ENCODE assay signal across 8 cellular contexts in genomic region chr11:128453444-128454336, GRCh38.
DNase-seq lines count a peak whose midpoint lies in the region; ATAC-seq, FAIRE-seq and TF ChIP-seq lines count a peak whose summit lies in the region.

No MANE protein-coding gene starts in this region.

- H3K9me3 ChIP-seq in AG04450 (ENCODE audit: control insufficient read depth, insufficient read depth, low read length) (no peaks in the 10 kb centered on the region), Karpas-422 (ENCODE audit: low read length) (no peaks in the 10 kb centered on the region), K562 (replicated peaks; ENCODE audit: control insufficient read depth, insufficient read depth, low read depth, low read length) (no peaks in the 10 kb centered on the region)

- H3K9me3 Mint-ChIP-seq in GM23338, result no peaks in the 10 kb centered on the region

- TF ChIP-seq EP300 in K562 (IDR thresholded peaks at IDR 0.05; ENCODE audit: low read length), result no peak

- no peaks in the 10 kb centered on the region for H3K4me1 Mint-ChIP-seq in GM23338

- no peak overlapping the region for H3K27ac Mint-ChIP-seq in GM23338

- in situ Hi-C loops in K562 (cut with MboI), result no loop called here

- H3K4me1 ChIP-seq in Karpas-422 (ENCODE audit: low read length) (peaks cover 67% of the 10 kb centered on the region), K562 (replicated peaks in 1 of 2; ENCODE audit: control insufficient read depth in 2 of 2, insufficient read depth in 2 of 2, low read length in 2 of 2) (no peaks in the 10 kb centered on the region; a peak in 1 of 5 replicates), GM23338 (ENCODE audit: insufficient read depth) (no peaks in the 10 kb centered on the region)

- 2% methylated on average over 5 of the region's 5 CpGs for WGBS in K562 (ENCODE audit: insufficient coverage, low coverage, missing lambda C conversion rate)

- H3K79me2 ChIP-seq in Karpas-422 (ENCODE audit: low read length) (no peaks in the 10 kb centered on the region), K562 (ENCODE audit: control insufficient read depth, insufficient read depth, low read length) (no peaks in the 10 kb centered on the region), GM23338 (replicated peaks; ENCODE audit: insufficient read depth) (no peaks in the 10 kb centered on the region)

- no peak for ATAC-seq in K562
- ATAC-seq in GM23338, result no peak

- FAIRE-seq in K562 (lab: Jason Lieb, UNC), result no peak

- H3K36me3 ChIP-seq in Karpas-422 (ENCODE audit: insufficient read depth, low read length) (peaks cover 18% of the 10 kb centered on the region), K562 (ENCODE audit: control insufficient read depth, insufficient read depth, low read length) (no peaks in the 10 kb centered on the region), GM23338 (ENCODE audit: insufficient read depth) (peaks cover 5% of the 10 kb centered on the region; the same call in 1 of the 2 replicates)

- no peak for TF ChIP-seq POLR2A in K562 (conservative IDR thresholded peaks at IDR 0.05)

- intact Hi-C loops in K562 (cut with micrococcal nuclease), result no loop called here

- no peaks in the 10 kb centered on the region for H3K9me1 ChIP-seq in K562 (ENCODE audit: control insufficient read depth, insufficient read depth, low read length)

- POLR2A ChIA-PET in AG04450 (lab: Yijun Ruan, JAX), result interaction anchor here (0.9 kb wide), 1 partner anchor 163 kb away, joined by 3 read pairs; no protein-coding TSS in a partner anchor
- POLR2A ChIA-PET in K562 (lab: Yijun Ruan, JAX), result no interaction called here

- no peaks in the 10 kb centered on the region for H3K27me3 ChIP-seq in AG04450 (ENCODE audit: control insufficient read depth, insufficient read depth, low read length)
- H3K27me3 ChIP-seq in Karpas-422 (ENCODE audit: low read length), result no peaks in the 10 kb centered on the region
- H3K27me3 ChIP-seq in K562 (ENCODE audit: control insufficient read depth in 2 of 2, insufficient read depth in 2 of 2, low read length in 2 of 2), result no peaks in the 10 kb centered on the region; a peak in 1 of 5 replicates
- H3K27me3 ChIP-seq in GM23338 (ENCODE audit: insufficient read depth), result no peaks in the 10 kb centered on the region

- CTCF ChIA-PET in AG04450 (lab: Charles Lee) (interaction anchor here (0.9 kb wide), 1 partner anchor 177 kb away, joined by 3 read pairs; no protein-coding TSS in a partner anchor), K562 (lab: Yijun Ruan, JAX; ENCODE audit: low intra/inter-chr PET ratio) (no interaction called here)

- no TSS peak for BruUV-seq in K562 (replicated peaks; lab: Mats Ljungman, UMichigan)

- no peak for TF ChIP-seq RAD21 in K562 (CRISPR knock-in tag; conservative IDR thresholded peaks at IDR 0.05 in 1 of 2, IDR thresholded peaks at IDR 0.05 in 1 of 2)

- no peaks in the 10 kb centered on the region for H3F3A ChIP-seq in GM23338 (replicated peaks; ENCODE audit: low read depth)

- TF ChIP-seq CTCF in AG04450 (IDR thresholded peaks at IDR 0.05; ENCODE audit: low read depth, low read length) (no peak), K562 (IDR thresholded peaks at IDR 0.05 in 2 of 3, conservative IDR thresholded peaks at IDR 0.05 in 1 of 3; ENCODE audit: insufficient read depth in 2 of 3, low read depth in 1 of 3, low read length in 3 of 3) (no peak), GM23338 (conservative IDR thresholded peaks at IDR 0.05; ENCODE audit: low read depth in 2 of 2) (no peak)

- no peak overlapping the region for H2AFZ ChIP-seq in Karpas-422 (ENCODE audit: low read length)
- no peak overlapping the region for H2AFZ ChIP-seq in K562 (ENCODE audit: low read depth, low read length)
- H2AFZ ChIP-seq in GM23338, result no peak overlapping the region

- peaks cover 2% of the 10 kb centered on the region for H3K27me3 Mint-ChIP-seq in GM23338 (ENCODE audit: insufficient read depth, low read depth, poor library complexity)

- peak; percentile 93 for DNase-seq in AG04450 (ENCODE audit: low read depth, low spot score)
- DNase-seq in Karpas-422, result no peak
- DNase-seq in K562 (ENCODE audit: extremely low read depth in 1 of 4, low spot score in 3 of 4), result no peak
- DNase-seq in middle frontal gyrus (ENCODE audit: extremely low spot score, low spot score), result peak; percentile 74
- no peak for DNase-seq in GM23338 (ENCODE audit: low spot score)
- DNase-seq in NCI-H446 treated with DMSO at 0.1 percent for 48 hours (lab: John Stamatoyannopoulos, UW), result no peak
- no peak for DNase-seq in NCI-H2081 treated with DMSO at 0.1 percent for 48 hours (lab: John Stamatoyannopoulos, UW)
- no peak for DNase-seq in putamen (ENCODE audit: low spot score)

- peak overlapping the region; percentile 65 for H3K27ac ChIP-seq in AG04450 (ENCODE audit: low read depth, low read length)
- H3K27ac ChIP-seq in Karpas-422 (ENCODE audit: low read length), result peak overlapping the region; percentile 37; the same call in 1 of the 2 replicates
- H3K27ac ChIP-seq in K562 (ENCODE audit: extremely low read depth, low read depth, low read length), result no peak overlapping the region
- H3K27ac ChIP-seq in GM23338 (ENCODE audit: low read depth), result no peak overlapping the region

- no peaks in the 10 kb centered on the region for H4K20me1 ChIP-seq in Karpas-422 (ENCODE audit: insufficient read depth, low read depth, low read length)
- H4K20me1 ChIP-seq in K562 (replicated peaks; ENCODE audit: control insufficient read depth, insufficient read depth, low read length), result no peaks in the 10 kb centered on the region
- no peaks in the 10 kb centered on the region; the same call in 1 of the 2 replicates for H4K20me1 ChIP-seq in GM23338 (replicated peaks; ENCODE audit: insufficient read depth)

- H3K4me2 ChIP-seq in Karpas-422 (ENCODE audit: low read depth, low read length, poor library complexity, severe bottlenecking), result no peak overlapping the region
- H3K4me2 ChIP-seq in K562 (ENCODE audit: insufficient read depth, low read length), result no peak overlapping the region
- no peak overlapping the region for H3K4me2 ChIP-seq in GM23338

- H3K36me3 Mint-ChIP-seq in GM23338 (ENCODE audit: low read depth), result peaks cover 4% of the 10 kb centered on the region; the same call in 1 of the 3 replicates

- H3K9ac ChIP-seq in Karpas-422 (ENCODE audit: low read length) (no peak overlapping the region), K562 (ENCODE audit: insufficient read depth in 1 of 2, low read depth in 2 of 2, low read length in 2 of 2) (no peak overlapping the region)

- no peak overlapping the region for H3K4me3 ChIP-seq in AG04450 (ENCODE audit: low read depth, low read length)
- H3K4me3 ChIP-seq in Karpas-422 (ENCODE audit: low read length), result no peak overlapping the region
- no peak overlapping the region for H3K4me3 ChIP-seq in K562
- no peak overlapping the region for H3K4me3 ChIP-seq in GM23338

- H3K4me3 Mint-ChIP-seq in GM23338, result no peak overlapping the region

- H3K9me2 ChIP-seq in Karpas-422 (replicated peaks; ENCODE audit: insufficient read depth, low read length) (no peaks in the 10 kb centered on the region), GM23338 (ENCODE audit: insufficient read depth) (no peaks in the 10 kb centered on the region)

TF ChIP-seq in K562, 482 proteins besides CTCF, POLR2A, EP300 and RAD21 (continues in another document):
- TF ChIP-seq BRD9 (IDR thresholded peaks at IDR 0.05; ENCODE audit: low read depth, partially characterized antibody), result no peak
- no peak for TF ChIP-seq E2F1 (CRISPR knock-in tag; IDR thresholded peaks at IDR 0.05)
- TF ChIP-seq TCF3 (CRISPR knock-in tag; IDR thresholded peaks at IDR 0.05), result no peak
- 0 out of 2 replicates have a peak, but pooled peaks have one; percentile 43 for TF ChIP-seq MAFG (tag; conservative IDR thresholded peaks at IDR 0.05)

TF ChIP-seq in GM23338, 12 proteins besides CTCF, POLR2A, EP300 and RAD21:
- TF ChIP-seq STAT1 (IDR thresholded peaks at IDR 0.05; ENCODE audit: unreplicated experiment), result no peak
- TF ChIP-seq CREB1 (CRISPR knock-in tag; IDR thresholded peaks at IDR 0.05; ENCODE audit: low read depth), result no peak
- no peak for TF ChIP-seq JUNB (IDR thresholded peaks at IDR 0.05; ENCODE audit: unreplicated experiment)
- TF ChIP-seq NANOG (IDR thresholded peaks at IDR 0.05; ENCODE audit: borderline replicate concordance), result no peak
- TF ChIP-seq EZH2 (IDR thresholded peaks at IDR 0.05; ENCODE audit: low read depth, unreplicated experiment), result no peak
- TF ChIP-seq ETS1 (IDR thresholded peaks at IDR 0.05), result no peak
- no peak for TF ChIP-seq POLR2AphosphoS5 (IDR thresholded peaks at IDR 0.05; ENCODE audit: low read depth)
- TF ChIP-seq EZH2phosphoT487 (IDR thresholded peaks at IDR 0.05; ENCODE audit: unreplicated experiment), result no peak
TF ChIP-seq in GM23338: peak in this region for 0.

Comparison
In these comparisons a context has a peak if more than half of its experiments do, and no peak if none do; other contexts are left out.
1. DNase-seq: peak in AG04450 (single experiment) and middle frontal gyrus (single experiment); none in Karpas-422 (single experiment), K562 (0 of 4), GM23338 (single experiment), NCI-H446 treated with DMSO at 0.1 percent for 48 hours (single experiment), NCI-H2081 treated with DMSO at 0.1 percent for 48 hours (single experiment) and putamen (single experiment).
2. H3K27ac ChIP-seq: peak in AG04450 (single experiment) and Karpas-422 (single experiment); none in K562 (single experiment) and GM23338 (single experiment).